Comparison of ENCODE assay signal across 1 cellular context in genomic region chr12:6189952-6190598, GRCh38.
TF ChIP-seq lines count a peak whose summit lies in the region.

No MANE protein-coding gene starts in this region.

TF ChIP-seq in WTC11, 78 proteins besides CTCF, POLR2A, EP300 and RAD21:
- TF ChIP-seq NFYB (CRISPR knock-in tag; conservative IDR thresholded peaks at IDR 0.05; ENCODE audit: low read depth) = peak; percentile 29
